ENCODE assay signal across 21 cellular contexts in the genomic region with DNA sequence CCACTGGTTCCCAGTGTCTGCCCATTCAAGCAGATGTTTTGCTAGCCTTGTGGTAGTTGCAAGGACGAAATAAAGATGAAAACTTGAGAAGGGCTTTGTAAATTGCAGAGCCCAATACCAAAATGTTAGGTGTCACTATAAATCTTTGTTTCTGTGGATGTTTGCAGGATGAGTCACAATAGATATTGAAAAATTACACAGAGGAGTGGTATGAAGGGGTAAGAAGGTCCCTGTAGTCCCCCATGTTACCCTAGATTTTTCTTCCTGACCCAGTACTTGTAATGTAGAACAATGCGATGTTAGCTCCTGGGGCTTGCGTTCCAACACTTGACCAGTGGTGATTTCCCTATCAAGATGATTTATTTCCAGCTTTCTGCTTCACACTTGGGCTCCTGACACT.
DNase-seq lines count a peak whose midpoint lies in the region; ATAC-seq and TF ChIP-seq lines count a peak whose summit lies in the region.
"Had no signal": no experiment of that assay in that cellular context is flagged by ENCODE, and none has a peak within 500 bp of the region (broad histone marks: within the 10 kb centered on the region; RNA-seq: fewer than 3 reads in every experiment).

No MANE protein-coding gene starts in this region.

- H3K27ac Mint-ChIP-seq in nephron progenitor cell, result peak overlapping the region; percentile 74
- no peak overlapping the region for H3K27ac Mint-ChIP-seq in chondrocyte (ENCODE audit: unreplicated experiment)
- H3K27ac Mint-ChIP-seq: B cell had no signal

- H3K9me3 ChIP-seq in transverse colon, result no peaks in the 10 kb centered on the region

- H3K27me3 ChIP-seq in transverse colon, result no peaks in the 10 kb centered on the region

- H3K4me1 ChIP-seq in transverse colon, result no peaks in the 10 kb centered on the region

- 74% methylated on average over 3 of the region's 3 CpGs; no CpG with 5 or more reads in 1 of the 2 donors for WGBS in transverse colon (ENCODE audit: low coverage in 1 of 2), 2 donors

- no peak for TF ChIP-seq EP300 in transverse colon (IDR thresholded peaks at IDR 0.05; ENCODE audit: low read depth)

- ATAC-seq in HG02571 (IDR thresholded peaks at IDR 0.05; ENCODE audit: unreplicated experiment), result no peak

- H3K4me1 Mint-ChIP-seq in nephron progenitor cell (peaks cover 15% of the 10 kb centered on the region), chondrocyte (ENCODE audit: low read depth) (peaks cover 3% of the 10 kb centered on the region)
- H3K4me1 Mint-ChIP-seq: B cell had no signal

- intact Hi-C loops in transverse colon (cut with DNase I; ENCODE audit: low total_unique reads), result no loop called here

- no peak overlapping the region for H3K4me3 Mint-ChIP-seq in nephron progenitor cell
- H3K4me3 Mint-ChIP-seq in chondrocyte (ENCODE audit: unreplicated experiment), result no peak overlapping the region
- H3K4me3 Mint-ChIP-seq: B cell had no signal

- no peak for TF ChIP-seq POLR2A in transverse colon (IDR thresholded peaks at IDR 0.05)

- H3K36me3 Mint-ChIP-seq in nephron progenitor cell (ENCODE audit: low read depth) (no peaks in the 10 kb centered on the region), chondrocyte (ENCODE audit: low read depth) (no peaks in the 10 kb centered on the region)

- H3K9me3 Mint-ChIP-seq in nephron progenitor cell, result no peaks in the 10 kb centered on the region
- no peaks in the 10 kb centered on the region for H3K9me3 Mint-ChIP-seq in chondrocyte (ENCODE audit: low read depth)

- peaks cover 6% of the 10 kb centered on the region for H3K27me3 Mint-ChIP-seq in nephron progenitor cell (ENCODE audit: low read depth, poor library complexity)
- no peaks in the 10 kb centered on the region for H3K27me3 Mint-ChIP-seq in chondrocyte (ENCODE audit: low read depth)

- no peaks in the 10 kb centered on the region for H3K36me3 ChIP-seq in transverse colon

- no peak for TF ChIP-seq CTCF in choroid plexus epithelial cell (conservative IDR thresholded peaks at IDR 0.05; ENCODE audit: low read depth, low read length)
- TF ChIP-seq CTCF in nephron progenitor cell (IDR thresholded peaks at IDR 0.05), result no peak
- no peak for TF ChIP-seq CTCF in transverse colon (IDR thresholded peaks at IDR 0.05)
- TF ChIP-seq CTCF in chondrocyte (IDR thresholded peaks at IDR 0.05), result no peak

- H3K4me3 ChIP-seq in choroid plexus epithelial cell (ENCODE audit: low read depth, low read length) (no peak overlapping the region), transverse colon (no peak overlapping the region)

- DNase-seq in A172 (ENCODE audit: low spot score) (peak; percentile 87), HT1080 (ENCODE audit: low read depth) (peak; percentile 38), choroid plexus epithelial cell (ENCODE audit: low read depth) (peak; percentile 26), nephron progenitor cell (no peak), transverse colon (no peak), chondrocyte (ENCODE audit: low spot score) (no peak)
- DNase-seq: 8988T, DMS53, H7, Karpas-422, MM.1S, NCI-H1092, NCI-H1436, NCI-H187 treated with DMSO at 0.1 percent for 48 hours, NCI-H2107, NCI-H446 treated with DMSO at 0.1 percent for 48 hours, NCI-H526 treated with DMSO at 0.1 percent for 48 hours, OCI-M1, Right ventricle myocardium superior had no signal

- in situ Hi-C loops in transverse colon (cut with MboI; ENCODE audit: low pct_ligation_motif_present in 1 of 4, low pct_unique_long_range_greater_than_20kb in 1 of 4, low sequenced_read_pairs in 3 of 4), result no loop called here

- H3K27ac ChIP-seq in transverse colon, result no peak overlapping the region

Comparison
In these comparisons a context has a peak if more than half of its experiments do, and no peak if none do; other contexts are left out.
1. DNase-seq: peak in A172 (single experiment), HT1080 (single experiment) and choroid plexus epithelial cell (single experiment); none in nephron progenitor cell (single experiment), transverse colon (single experiment) and chondrocyte (single experiment).